Comparison of ENCODE assay signal across 2 cellular contexts in genomic region chr16:2710021-2710710, GRCh38.
TF ChIP-seq lines count a peak whose summit lies in the region.

No MANE protein-coding gene starts in this region.

TF ChIP-seq in K562, 482 proteins besides CTCF, POLR2A, EP300 and RAD21:
- TF ChIP-seq POLR2G (IDR thresholded peaks at IDR 0.05; ENCODE audit: low read depth, low read length) = peak; percentile 66
- no peak for TF ChIP-seq FOS (IDR thresholded peaks at IDR 0.05; ENCODE audit: extremely low read depth, insufficient read length)
- no peak for TF ChIP-seq CTBP1 (IDR thresholded peaks at IDR 0.05; ENCODE audit: borderline replicate concordance)

TF ChIP-seq in HepG2, 621 proteins besides CTCF, POLR2A, EP300 and RAD21:
- no peak for TF ChIP-seq KLF6 (CRISPR knock-in tag; IDR thresholded peaks at IDR 0.05)
- no peak for TF ChIP-seq TAF1 (CRISPR knock-in tag; IDR thresholded peaks at IDR 0.05)
- peak; percentile 48 for TF ChIP-seq AGO2 (optimal IDR thresholded peaks at IDR 0.05; ENCODE audit: low read depth, low read length)
- no peak for TF ChIP-seq ZNF33A (CRISPR knock-in tag; IDR thresholded peaks at IDR 0.05; ENCODE audit: borderline replicate concordance)
- TF ChIP-seq AFF4 (CRISPR knock-in tag; IDR thresholded peaks at IDR 0.05) = no peak
- 0 out of 2 replicates have a peak, but pooled peaks have one; percentile 4 for TF ChIP-seq AKAP8 (CRISPR knock-in tag; IDR thresholded peaks at IDR 0.05)
- TF ChIP-seq SMARCE1 (IDR thresholded peaks at IDR 0.05; ENCODE audit: borderline replicate concordance) = no peak
- no peak for TF ChIP-seq MBD4 (IDR thresholded peaks at IDR 0.05; ENCODE audit: borderline replicate concordance, low read length)
- TF ChIP-seq GATAD2A (CRISPR knock-in tag; IDR thresholded peaks at IDR 0.05) = no peak
